Comparison of ENCODE assay signal across 18 cellular contexts in genomic region chr14:65433157-65433556, GRCh38. TPM values are rescaled to one million over a fixed set of nuclear protein-coding genes. Genes with fewer than 3 reads are reported as not detected.
DNase-seq lines count a peak whose midpoint lies in the region; ATAC-seq, FAIRE-seq and TF ChIP-seq lines count a peak whose summit lies in the region.
"Had no signal": no experiment of that assay in that cellular context is flagged by ENCODE, and none has a peak within 500 bp of the region (broad histone marks: within the 10 kb centered on the region; RNA-seq: fewer than 3 reads in every experiment).

No MANE protein-coding gene starts in this region.

- peaks cover 10% of the 10 kb centered on the region for H3K36me3 Mint-ChIP-seq in CD4-positive, CD25-positive, alpha-beta regulatory T cell
- peaks cover 46% of the 10 kb centered on the region for H3K36me3 Mint-ChIP-seq in T-helper 2 cell treated with Interferon-gamma antibody and Interleukin-4, amounts not matched to agents 5 μg/mL and 100 μg/mL, for 36 hours (ENCODE audit: low read depth)
- H3K36me3 Mint-ChIP-seq in memory B cell, result peaks cover 25% of the 10 kb centered on the region

- H3K36me3 ChIP-seq in CD4-positive, CD25-positive, alpha-beta regulatory T cell (ENCODE audit: control insufficient read depth, insufficient read depth, low read length), result peaks cover 8% of the 10 kb centered on the region
- H3K36me3 ChIP-seq in left lung (no peaks in the 10 kb centered on the region), esophagus muscularis mucosa (no peaks in the 10 kb centered on the region)
- H3K36me3 ChIP-seq: gastroesophageal sphincter, vagina had no signal

- H3K27me3 Mint-ChIP-seq in CD4-positive, CD25-positive, alpha-beta regulatory T cell, result no peaks in the 10 kb centered on the region
- H3K27me3 Mint-ChIP-seq in T-helper 2 cell treated with Interferon-gamma antibody and Interleukin-4, amounts not matched to agents 5 μg/mL and 100 μg/mL, for 36 hours (ENCODE audit: low read depth), result no peaks in the 10 kb centered on the region
- H3K27me3 Mint-ChIP-seq in memory B cell, result no peaks in the 10 kb centered on the region
- H3K27me3 Mint-ChIP-seq: activated naive CD8-positive, alpha-beta T cell treated with anti-CD3 and anti-CD28 coated beads, Interleukin-2, amount 10 ng/mL, durations not matched to agents 7 days and 5 days; stimulated activated naive CD8-positive, alpha-beta T cell treated with anti-CD3 and anti-CD28 coated beads, Interleukin-15, amount 100 ng/mL, for 72 hours had no signal

- H3K4me3 Mint-ChIP-seq in CD4-positive, CD25-positive, alpha-beta regulatory T cell, result peak overlapping the region; percentile 15 to 75 (median 59)
- peak overlapping the region; percentile 49 for H3K4me3 Mint-ChIP-seq in T-helper 2 cell treated with Interferon-gamma antibody and Interleukin-4, amounts not matched to agents 5 μg/mL and 100 μg/mL, for 36 hours
- H3K4me3 Mint-ChIP-seq in memory B cell, result peak overlapping the region; percentile 46
- H3K4me3 Mint-ChIP-seq: activated naive CD8-positive, alpha-beta T cell treated with anti-CD3 and anti-CD28 coated beads, Interleukin-2, amount 10 ng/mL, durations not matched to agents 7 days and 5 days had no signal

- H3K27me3 ChIP-seq in CD4-positive, CD25-positive, alpha-beta regulatory T cell (ENCODE audit: control insufficient read depth, insufficient read depth, low read length), result no peaks in the 10 kb centered on the region
- H3K27me3 ChIP-seq in left lung (no peaks in the 10 kb centered on the region), esophagus muscularis mucosa (no peaks in the 10 kb centered on the region)
- H3K27me3 ChIP-seq: gastroesophageal sphincter, vagina had no signal

- H3K27ac ChIP-seq in CD4-positive, CD25-positive, alpha-beta regulatory T cell (ENCODE audit: insufficient read depth, low read length, poor library complexity, severe bottlenecking), result peak overlapping the region; percentile 56
- H3K27ac ChIP-seq in left lung (no peak overlapping the region), esophagus muscularis mucosa (replicated peaks in 1 of 4) (no peak overlapping the region)
- H3K27ac ChIP-seq: gastroesophageal sphincter, SK-N-MC, vagina had no signal

- 85% methylated on average over 2 of the region's 2 CpGs for WGBS in esophagus muscularis mucosa

- ATAC-seq in CD4-positive, CD25-positive, alpha-beta regulatory T cell (ENCODE audit: low read depth in 2 of 2), result peak; percentile 52 to 55
- peak; percentile 91 for ATAC-seq in memory B cell (ENCODE audit: low read depth)
- no peak for ATAC-seq in GM21447 (IDR thresholded peaks at IDR 0.05; ENCODE audit: unreplicated experiment)
- no peak for ATAC-seq in left lung
- ATAC-seq: gastroesophageal sphincter; stimulated activated naive CD8-positive, alpha-beta T cell treated with anti-CD3 and anti-CD28 coated beads, Interleukin-15, amount 100 ng/mL, for 72 hours had no signal

- intact Hi-C loops in left lung (cut with DNase I), result no loop called here
- intact Hi-C loops in esophagus muscularis mucosa (cut with DNase I), result no loop called here

- peak; percentile 46 for FAIRE-seq in GM18507 (lab: Jason Lieb, UNC)
- FAIRE-seq: endometrium, small intestine had no signal

- H3K4me3 ChIP-seq in CD4-positive, CD25-positive, alpha-beta regulatory T cell (ENCODE audit: low read depth, low read length), result peak overlapping the region; percentile 33
- H3K4me3 ChIP-seq in left lung (no peak overlapping the region), esophagus muscularis mucosa (no peak overlapping the region)
- H3K4me3 ChIP-seq: gastroesophageal sphincter, SK-N-MC, vagina had no signal

- peaks cover 0 to 1% (median 0%) of the 10 kb centered on the region in 7 donors for H3K9me3 Mint-ChIP-seq in CD4-positive, CD25-positive, alpha-beta regulatory T cell
- H3K9me3 Mint-ChIP-seq in T-helper 2 cell treated with Interferon-gamma antibody and Interleukin-4, amounts not matched to agents 5 μg/mL and 100 μg/mL, for 36 hours, result peaks cover 11% of the 10 kb centered on the region
- H3K9me3 Mint-ChIP-seq in memory B cell, result peaks cover 3% of the 10 kb centered on the region

- no peaks in the 10 kb centered on the region for H3K9me3 ChIP-seq in CD4-positive, CD25-positive, alpha-beta regulatory T cell (ENCODE audit: control insufficient read depth in 2 of 2, low read length in 2 of 2)
- H3K9me3 ChIP-seq in left lung (no peaks in the 10 kb centered on the region), esophagus muscularis mucosa (no peaks in the 10 kb centered on the region)
- H3K9me3 ChIP-seq: vagina had no signal

- peaks cover 31 to 65% (median 45%) of the 10 kb centered on the region in 4 donors for H3K4me1 Mint-ChIP-seq in CD4-positive, CD25-positive, alpha-beta regulatory T cell
- H3K4me1 Mint-ChIP-seq in T-helper 2 cell treated with Interferon-gamma antibody and Interleukin-4, amounts not matched to agents 5 μg/mL and 100 μg/mL, for 36 hours (ENCODE audit: low read depth), result peaks cover 43% of the 10 kb centered on the region
- H3K4me1 Mint-ChIP-seq in memory B cell, result peaks cover 42% of the 10 kb centered on the region

- no peak for TF ChIP-seq POLR2A in esophagus muscularis mucosa (IDR thresholded peaks at IDR 0.05; ENCODE audit: low read depth)

- peak in 1 of 3 donors; percentile 45 for DNase-seq in CD4-positive, CD25-positive, alpha-beta regulatory T cell
- no peak for DNase-seq in GM18507 (ENCODE audit: extremely low spot score, insufficient read length, low read depth)
- DNase-seq in T-helper 2 cell treated with Interferon-gamma antibody and Interleukin-4, amounts not matched to agents 5 μg/mL and 100 μg/mL, for 36 hours (ENCODE audit: low spot score), result no peak
- no peak for DNase-seq in memory B cell (ENCODE audit: low spot score in 2 of 2)
- DNase-seq in left lung, result no peak
- no peak for DNase-seq in SIG-M5 (lab: John Stamatoyannopoulos, UW)
- no peak for DNase-seq in esophagus muscularis mucosa (ENCODE audit: extremely low spot score)
- DNase-seq: activated CD8-positive, alpha-beta memory T cell treated with anti-CD3 and anti-CD28 coated beads, Interleukin-2, amount 50 U/mL, for 48 hours; activated naive CD8-positive, alpha-beta T cell treated with anti-CD3 and anti-CD28 coated beads, Interleukin-2, amount 10 ng/mL, durations not matched to agents 7 days and 5 days; NCI-H1694 treated with DMSO at 0.1 percent for 48 hours; NCI-H510A treated with DMSO at 0.1 percent for 48 hours; small intestine; stimulated activated naive CD8-positive, alpha-beta T cell treated with anti-CD3 and anti-CD28 coated beads, Interleukin-15, amount 100 ng/mL, for 72 hours had no signal

- H3K27ac Mint-ChIP-seq in CD4-positive, CD25-positive, alpha-beta regulatory T cell, result peak overlapping the region; percentile 13 to 86 (median 85)
- H3K27ac Mint-ChIP-seq in T-helper 2 cell treated with Interferon-gamma antibody and Interleukin-4, amounts not matched to agents 5 μg/mL and 100 μg/mL, for 36 hours, result peak overlapping the region; percentile 70
- H3K27ac Mint-ChIP-seq in memory B cell, result peak overlapping the region; percentile 88

- TF ChIP-seq CTCF in left lung (IDR thresholded peaks at IDR 0.05), result no peak
- no peak for TF ChIP-seq CTCF in esophagus muscularis mucosa (IDR thresholded peaks at IDR 0.05)

- peaks cover 14% of the 10 kb centered on the region for H3K4me1 ChIP-seq in CD4-positive, CD25-positive, alpha-beta regulatory T cell (ENCODE audit: control insufficient read depth, insufficient read depth, low read length, poor library complexity, severe bottlenecking)
- H3K4me1 ChIP-seq in left lung, result peaks cover 4% of the 10 kb centered on the region in 2 donors
- peaks cover 0 to 18% (median 11%) of the 10 kb centered on the region in 4 donors for H3K4me1 ChIP-seq in esophagus muscularis mucosa

- TF ChIP-seq EP300 in esophagus muscularis mucosa (IDR thresholded peaks at IDR 0.05), result no peak

RNA-seq across cellular contexts. Expression of gene FUT8, which starts 20.6 kb away (rescaled TPM):
- total RNA-seq in CD4-positive, CD25-positive, alpha-beta regulatory T cell, result 59.2 TPM
- 10 to 100 TPM; 15.3 to 23.4 (median 21.5) TPM for polyA plus RNA-seq in CD4-positive, CD25-positive, alpha-beta regulatory T cell
- total RNA-seq in left lung (10 to 100 TPM; 40.2 to 41.1 TPM), esophagus muscularis mucosa (10 to 100 TPM; 12.8 to 22.2 (median 20.1) TPM)

Comparison
In these comparisons a context has a peak if more than half of its experiments do, and no peak if none do; other contexts are left out.
1. ATAC-seq: peak in CD4-positive, CD25-positive, alpha-beta regulatory T cell (2 of 2) and memory B cell (single experiment); none in GM21447 (single experiment) and left lung (single experiment).
2. Peak in every context shown above with its lines, with median percentiles within 50 percentile points of each other: H3K27ac Mint-ChIP-seq and H3K4me3 Mint-ChIP-seq.